Comparison of ENCODE assay signal across 8 cellular contexts in genomic region chr2:138501427-138502252, GRCh38. TPM values are rescaled to one million over a fixed set of nuclear protein-coding genes. Genes with fewer than 3 reads are reported as not detected.
A peak's percentile ranks its signal among the peaks of the same experiment; 100 is the strongest.
DNase-seq lines count a peak whose midpoint lies in the region; ATAC-seq lines count a peak whose summit lies in the region.

TSS of gene SPOPL (plus strand) at chr2:138501770. CDS start at chr2:138550217, 48,447 bp downstream.

- H3K9me3 ChIP-seq in HUES64 (ENCODE audit: insufficient read depth, low read depth, low read length), result no peaks in the 10 kb centered on the region
- no peaks in the 10 kb centered on the region for H3K9me3 ChIP-seq in mucosa of rectum (ENCODE audit: control insufficient read depth in 2 of 2, low read length in 2 of 2)

- ATAC-seq in GM21447 (IDR thresholded peaks at IDR 0.05; ENCODE audit: unreplicated experiment), result peak; percentile 62

- H3K4me3 ChIP-seq in HUES64 (ENCODE audit: low read length) (peak within 1 kb of the TSS; percentile 92), mucosa of rectum (ENCODE audit: low read length in 2 of 2) (peak within 1 kb of the TSS; percentile 91 to 93)

- H3K27me3 ChIP-seq in HUES64 (ENCODE audit: insufficient read depth, low read length), result no peaks in the 10 kb centered on the region
- no peaks in the 10 kb centered on the region for H3K27me3 ChIP-seq in mucosa of rectum (ENCODE audit: control insufficient read depth in 2 of 2, insufficient read depth in 2 of 2, low read length in 2 of 2)

- DNase-seq in DMS 273 treated with DMSO at 0.1 percent for 48 hours (lab: John Stamatoyannopoulos, UW), result peak; percentile 86
- peak; percentile 13 for DNase-seq in OCI-M2 (lab: John Stamatoyannopoulos, UW; ENCODE audit: unreplicated experiment)
- DNase-seq in activated T-cell treated with anti-CD3 and anti-CD28 coated beads for 4 hours, result peak; percentile 74
- peak; percentile 29 for DNase-seq in epithelial cell of prostate (ENCODE audit: low read depth, low spot score)
- peak; percentile 87 for DNase-seq in stimulated activated CD8-positive, alpha-beta memory T cell treated with anti-CD3 and anti-CD28 coated beads, Interleukin-4, amount 100 ng/mL, for 48 hours

- H3K36me3 ChIP-seq in HUES64 (ENCODE audit: insufficient read depth, low read length), result no peaks in the 10 kb centered on the region
- H3K36me3 ChIP-seq in mucosa of rectum (ENCODE audit: control insufficient read depth in 2 of 2, insufficient read depth in 2 of 2, low read length in 2 of 2), result no peaks in the 10 kb centered on the region

- H3K4me1 ChIP-seq in HUES64 (ENCODE audit: insufficient read depth, low read length) (peaks cover 28% of the 10 kb centered on the region), mucosa of rectum (ENCODE audit: control insufficient read depth in 2 of 2, insufficient read depth in 2 of 2, low read length in 2 of 2) (peaks cover 24 to 29% of the 10 kb centered on the region in 2 donors)

- peak within 1 kb of the TSS; percentile 91 for H3K9ac ChIP-seq in HUES64 (ENCODE audit: low read depth, low read length)
- peak within 1 kb of the TSS; percentile 86 to 89 for H3K9ac ChIP-seq in mucosa of rectum (ENCODE audit: low read depth in 1 of 2, low read length in 2 of 2)

- WGBS in HUES64, result under 1% methylated on average over 85 of the region's 86 CpGs

- H3K27ac ChIP-seq in HUES64 (ENCODE audit: low read depth, low read length) (peak within 1 kb of the TSS; percentile 91), epithelial cell of prostate (peak within 1 kb of the TSS; percentile 82), mucosa of rectum (ENCODE audit: low read depth in 2 of 2, low read length in 2 of 2) (peak within 1 kb of the TSS; percentile 89 to 93)

RNA-seq across cellular contexts. Expression of gene SPOPL, which starts in this region (rescaled TPM):
- polyA plus RNA-seq in HUES64 (2013, experiment 1 of 2), result 7.8 TPM
- 7.5 TPM for polyA plus RNA-seq in HUES64 (2013, experiment 2 of 2)

Comparison
In these comparisons a context has a peak if more than half of its experiments do, and no peak if none do; other contexts are left out.
1. Peak in every context shown above with its lines: DNase-seq, ATAC-seq, H3K4me3 ChIP-seq and H3K27ac ChIP-seq.
2. DNase-seq: peak in every context shown above with its lines; median percentile 87 in stimulated activated CD8-positive, alpha-beta memory T cell treated with anti-CD3 and anti-CD28 coated beads, Interleukin-4, amount 100 ng/mL, for 48 hours; 86 in DMS 273 treated with DMSO at 0.1 percent for 48 hours; 74 in activated T-cell treated with anti-CD3 and anti-CD28 coated beads for 4 hours; 29 in epithelial cell of prostate; 13 in OCI-M2.